16 cellular contexts compared by ENCODE assay signal in the genomic region with DNA sequence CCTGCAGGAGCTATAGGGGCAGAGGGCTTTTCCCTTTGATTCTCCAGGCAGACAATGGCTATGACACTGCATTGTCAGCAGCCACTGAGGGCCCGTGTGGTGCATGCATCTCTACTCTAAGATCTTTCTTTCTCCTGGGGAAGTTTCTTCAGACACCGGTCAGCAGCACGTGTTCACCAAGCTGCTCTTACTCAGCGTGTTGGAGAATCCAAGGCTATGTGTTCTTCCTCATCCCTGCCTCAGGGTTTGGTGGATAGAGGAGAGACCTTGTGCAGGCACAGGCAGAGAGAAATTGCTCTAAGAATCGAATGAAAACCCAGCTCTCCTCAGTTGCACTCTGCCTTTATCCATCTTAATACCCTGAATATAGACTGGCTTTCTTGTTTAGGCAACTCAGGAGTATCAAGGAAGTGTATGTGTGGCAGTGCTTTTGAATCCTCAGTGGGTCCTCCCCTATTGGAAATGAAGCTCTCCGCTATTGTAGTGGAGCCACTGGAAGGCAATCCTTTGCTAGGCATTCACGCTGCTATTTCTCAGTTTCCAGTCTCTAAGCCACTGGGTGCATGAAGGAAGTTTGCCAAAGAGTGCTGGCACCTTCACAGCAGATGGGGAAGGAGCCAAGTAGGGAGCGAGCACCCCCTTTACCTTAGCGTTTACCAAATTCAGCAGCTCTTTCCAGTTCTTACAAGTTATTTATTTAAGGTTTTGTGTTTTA.
DNase-seq lines count a peak whose midpoint lies in the region; ATAC-seq and TF ChIP-seq lines count a peak whose summit lies in the region.
"Had no signal": no experiment of that assay in that cellular context is flagged by ENCODE, and none has a peak within 500 bp of the region (broad histone marks: within the 10 kb centered on the region; RNA-seq: fewer than 3 reads in every experiment).

No MANE protein-coding gene starts in this region.

- ATAC-seq in IMR-90 (ENCODE audit: low read depth) (no peak), right cardiac atrium (no peak), HG03139 (IDR thresholded peaks at IDR 0.05; ENCODE audit: unreplicated experiment) (no peak), left lobe of liver (no peak)
- ATAC-seq: Panc1 had no signal

- H3K14ac ChIP-seq in IMR-90 (replicated peaks; ENCODE audit: low read depth, low read length), result no peak overlapping the region; the same call in none of the 2 replicates

- intact Hi-C loops in IMR-90 (cut with micrococcal nuclease) (loop anchor here (5.0 kb wide), 1 partner anchor 179 kb away; a partner anchor contains a TSS), right cardiac atrium (cut with DNase I) (loop anchor here in 1 of 4 donors (10.0 kb wide), 1 partner anchor 112 kb away; no protein-coding TSS in a partner anchor), spleen (cut with DNase I; ENCODE audit: low total_unique reads) (no loop called here)

- H4K20me1 ChIP-seq in IMR-90 (ENCODE audit: insufficient read depth, low read length), result no peaks in the 10 kb centered on the region

- peak overlapping the region; percentile 3; the same call in 1 of the 2 replicates for H3K18ac ChIP-seq in IMR-90 (ENCODE audit: low read depth, low read length)

- H3K27me3 ChIP-seq in IMR-90 (ENCODE audit: control insufficient read depth, insufficient read depth, low read length) (no peaks in the 10 kb centered on the region), right cardiac atrium (ENCODE audit: control insufficient read depth, insufficient read depth) (no peaks in the 10 kb centered on the region), spleen (replicated peaks in 1 of 7) (no peaks in the 10 kb centered on the region)

- no peak overlapping the region for H3K56ac ChIP-seq in IMR-90 (ENCODE audit: extremely low read depth, insufficient read depth, low read length)

- H2AK9ac ChIP-seq in IMR-90 (replicated peaks; ENCODE audit: low read depth, low read length, poor library complexity), result no peak overlapping the region

- no peak overlapping the region for H2BK120ac ChIP-seq in IMR-90 (ENCODE audit: low read depth, low read length)

- H3K9me3 ChIP-seq in IMR-90 (ENCODE audit: control insufficient read depth, insufficient read depth, low read length), result no peaks in the 10 kb centered on the region
- H3K9me3 ChIP-seq in right cardiac atrium (ENCODE audit: control insufficient read depth, low read length), result no peaks in the 10 kb centered on the region
- no peaks in the 10 kb centered on the region for H3K9me3 ChIP-seq in spleen

- no peak overlapping the region for H2BK5ac ChIP-seq in IMR-90 (ENCODE audit: low read depth, low read length, poor library complexity, severe bottlenecking)

- peaks cover 31% of the 10 kb centered on the region for H3K9me1 ChIP-seq in IMR-90 (ENCODE audit: insufficient read depth, low read length)

- H3K27ac ChIP-seq in IMR-90 (ENCODE audit: insufficient read depth, low read length) (no peak overlapping the region), right cardiac atrium (ENCODE audit: low read length) (peak overlapping the region; percentile 30), spleen (peak overlapping the region; percentile 74 to 90 (median 84))

- POLR2A ChIA-PET in IMR-90 (lab: Charles Lee; ENCODE audit: unreplicated experiment), result interaction anchor here (0.7 kb wide), 1 partner anchor 9 kb away, joined by 3 read pairs; no protein-coding TSS in a partner anchor

- no peak for DNase-seq in IMR-90
- peak; percentile 74 for DNase-seq in amniotic epithelial cell (ENCODE audit: low read depth)
- DNase-seq in right cardiac atrium, result peak in 1 of 3 donors; percentile 56
- no peak for DNase-seq in spleen
- no peak for DNase-seq in iPS-NIHi7 (ENCODE audit: extremely low spot score)
- no peak for DNase-seq in GDM1 (lab: John Stamatoyannopoulos, UW)
- no peak for DNase-seq in left lobe of liver (ENCODE audit: low spot score)
- DNase-seq: activated CD4-positive, alpha-beta T cell treated with anti-CD3 and anti-CD28 coated beads for 48 hours; activated T-cell treated with anti-CD3 and anti-CD28 coated beads, Interleukin-2, amount 50 U/mL, for 48 hours; amygdala; foreskin fibroblast; NCI-H146; NCI-H526; stimulated activated CD4-positive, alpha-beta T cell treated with anti-CD3 and anti-CD28 coated beads, Interleukin-2, amount 100 ng/mL, for 24 hours had no signal

- H3K4me3 ChIP-seq in IMR-90 (ENCODE audit: insufficient read depth, low read depth, low read length) (no peak overlapping the region), right cardiac atrium (ENCODE audit: low read length) (no peak overlapping the region), spleen (no peak overlapping the region)

- no peak overlapping the region for H2AFZ ChIP-seq in IMR-90 (replicated peaks; ENCODE audit: low read length, poor library complexity)

- dilution Hi-C loops in IMR-90 (cut with HindIII; ENCODE audit: low sequenced_read_pairs, unreplicated experiment), result no loop called here

- no peak overlapping the region for H4K5ac ChIP-seq in IMR-90 (ENCODE audit: low read depth, low read length)

- H2BK20ac ChIP-seq in IMR-90 (ENCODE audit: low read depth, low read length), result no peak overlapping the region

- no peak overlapping the region for H3K23ac ChIP-seq in IMR-90 (ENCODE audit: low read depth, low read length)

- peak overlapping the region; percentile 24; the same call in 1 of the 2 replicates for H4K91ac ChIP-seq in IMR-90 (ENCODE audit: insufficient read depth, low read depth, low read length)

- no peak for TF ChIP-seq POLR2A in IMR-90 (IDR thresholded peaks at IDR 0.05; ENCODE audit: low read depth, low read length)
- no peak for TF ChIP-seq POLR2A in spleen (IDR thresholded peaks at IDR 0.05)

- CTCF ChIA-PET in IMR-90 (lab: Yijun Ruan, JAX), result interaction anchor here (0.7 to 1.5 kb wide), 2 partner anchors 18 to 29 kb away, joined by 3 read pairs; no protein-coding TSS in a partner anchor

- H3K4me1 ChIP-seq in IMR-90 (ENCODE audit: control insufficient read depth, insufficient read depth, low read length), result peaks cover 21% of the 10 kb centered on the region
- peaks cover 35% of the 10 kb centered on the region for H3K4me1 ChIP-seq in right cardiac atrium (ENCODE audit: control insufficient read depth, insufficient read depth, low read length)
- H3K4me1 ChIP-seq in spleen, result peaks cover 52 to 97% (median 77%) of the 10 kb centered on the region in 6 donors

- H3K79me1 ChIP-seq in IMR-90 (ENCODE audit: low read depth in 1 of 2, low read length in 2 of 2), result peaks cover 35 to 77% of the 10 kb centered on the region in 2 experiments

- no peak overlapping the region for H3K4me2 ChIP-seq in IMR-90 (ENCODE audit: low read depth, low read length)

- H3K36me3 ChIP-seq in IMR-90 (ENCODE audit: control insufficient read depth, insufficient read depth, low read length), result peaks cover 24% of the 10 kb centered on the region
- H3K36me3 ChIP-seq in spleen, result peaks cover 0 to 96% (median 40%) of the 10 kb centered on the region in 6 donors

- no CpG with 5 or more reads among the region's 9 CpGs for WGBS in IMR-90 (ENCODE audit: extremely low coverage in 2 of 2, insufficient read length in 1 of 2), 2 experiments
- 44% methylated on average over 9 of the region's 9 CpGs for WGBS in right cardiac atrium
- 64 to 88% (median 76%) methylated on average over 8 to 9 of the region's 9 CpGs for WGBS in spleen, 5 donors

- no peak overlapping the region; the same call in 1 of the 2 replicates for H2AK5ac ChIP-seq in IMR-90 (ENCODE audit: low read depth, low read length)

- no peak overlapping the region for H4K8ac ChIP-seq in IMR-90 (ENCODE audit: low read depth in 2 of 2, low read length in 2 of 2)

- no peak overlapping the region for H3K4ac ChIP-seq in IMR-90 (ENCODE audit: low read depth, low read length)

- 0 out of 3 replicates have a peak overlapping the region, but pooled peaks have one; percentile 26 for H2BK15ac ChIP-seq in IMR-90 (ENCODE audit: low read depth, low read length)

- BruUV-seq in IMR-90 (replicated peaks; lab: Mats Ljungman, UMichigan), result no TSS peak

- TF ChIP-seq RAD21 in IMR-90 (IDR thresholded peaks at IDR 0.05; ENCODE audit: low read length), result no peak

- in situ Hi-C loops in IMR-90 (cut with MboI; ENCODE audit: low sequenced_read_pairs), result no loop called here

- TF ChIP-seq CTCF in IMR-90 (conservative IDR thresholded peaks at IDR 0.05; ENCODE audit: low read depth, low read length) (no peak), spleen (IDR thresholded peaks at IDR 0.05 in 8 of 11, conservative IDR thresholded peaks at IDR 0.05 in 3 of 11) (no peak)

- H3K9ac ChIP-seq in IMR-90 (ENCODE audit: low read depth, low read length), result no peak overlapping the region

TF ChIP-seq in IMR-90, 13 proteins besides CTCF, POLR2A, EP300 and RAD21 (continues in another document):
- TF ChIP-seq SMC3 (IDR thresholded peaks at IDR 0.05; ENCODE audit: low read depth, low read length) (no peak), MXI1 (IDR thresholded peaks at IDR 0.05; ENCODE audit: borderline replicate concordance, low read depth, low read length) (no peak), MAZ (IDR thresholded peaks at IDR 0.05; ENCODE audit: borderline replicate concordance, low read depth, low read length) (no peak), BHLHE40 (IDR thresholded peaks at IDR 0.05; ENCODE audit: low read depth, low read length) (no peak), CHD1 (IDR thresholded peaks at IDR 0.05; ENCODE audit: low read depth, low read length) (no peak), FOS (IDR thresholded peaks at IDR 0.05; ENCODE audit: low read depth, low read length) (no peak), CEBPB (IDR thresholded peaks at IDR 0.05; ENCODE audit: low read depth, low read length) (no peak), RCOR1 (IDR thresholded peaks at IDR 0.05; ENCODE audit: insufficient replicate concordance, low read length) (no peak), RFX5 (IDR thresholded peaks at IDR 0.05; ENCODE audit: low read depth, low read length) (no peak)
- TF ChIP-seq, protein P1, sequence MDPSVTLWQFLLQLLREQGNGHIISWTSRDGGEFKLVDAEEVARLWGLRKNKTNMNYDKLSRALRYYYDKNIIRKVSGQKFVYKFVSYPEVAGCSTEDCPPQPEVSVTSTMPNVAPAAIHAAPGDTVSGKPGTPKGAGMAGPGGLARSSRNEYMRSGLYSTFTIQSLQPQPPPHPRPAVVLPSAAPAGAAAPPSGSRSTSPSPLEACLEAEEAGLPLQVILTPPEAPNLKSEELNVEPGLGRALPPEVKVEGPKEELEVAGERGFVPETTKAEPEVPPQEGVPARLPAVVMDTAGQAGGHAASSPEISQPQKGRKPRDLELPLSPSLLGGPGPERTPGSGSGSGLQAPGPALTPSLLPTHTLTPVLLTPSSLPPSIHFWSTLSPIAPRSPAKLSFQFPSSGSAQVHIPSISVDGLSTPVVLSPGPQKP (IDR thresholded peaks at IDR 0.05; ENCODE audit: borderline replicate concordance, low read depth, low read length), result no peak
- TF ChIP-seq, protein P2, sequence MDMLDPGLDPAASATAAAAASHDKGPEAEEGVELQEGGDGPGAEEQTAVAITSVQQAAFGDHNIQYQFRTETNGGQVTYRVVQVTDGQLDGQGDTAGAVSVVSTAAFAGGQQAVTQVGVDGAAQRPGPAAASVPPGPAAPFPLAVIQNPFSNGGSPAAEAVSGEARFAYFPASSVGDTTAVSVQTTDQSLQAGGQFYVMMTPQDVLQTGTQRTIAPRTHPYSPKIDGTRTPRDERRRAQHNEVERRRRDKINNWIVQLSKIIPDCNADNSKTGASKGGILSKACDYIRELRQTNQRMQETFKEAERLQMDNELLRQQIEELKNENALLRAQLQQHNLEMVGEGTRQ (IDR thresholded peaks at IDR 0.05; ENCODE audit: low read depth, low read length), result no peak
